8 cellular contexts compared by ENCODE assay signal in genomic region chr22:22576244-22576988, GRCh38. TPM values are rescaled to one million over a fixed set of nuclear protein-coding genes. Genes with fewer than 3 reads are reported as not detected.
DNase-seq lines count a peak whose midpoint lies in the region; ATAC-seq, FAIRE-seq and TF ChIP-seq lines count a peak whose summit lies in the region.

No MANE protein-coding gene starts in this region.

- RAD21 ChIA-PET in GM12878 (lab: Charles Lee; ENCODE audit: unreplicated experiment): interaction anchor here (0.6 to 2.2 kb wide), 3 partner anchors 10 to 125 kb away, joined by 3 to 12 read pairs (median 4); no protein-coding TSS in a partner anchor

- no peaks in the 10 kb centered on the region for H3K9me3 ChIP-seq in GM12878 (replicated peaks; ENCODE audit: control insufficient read depth, insufficient read depth, low read length)
- H3K9me3 ChIP-seq in testis: no peaks in the 10 kb centered on the region

- no peaks in the 10 kb centered on the region for H3K4me1 Mint-ChIP-seq in Calu3 (ENCODE audit: low read depth, unreplicated experiment)
- no peaks in the 10 kb centered on the region for H3K4me1 Mint-ChIP-seq in HFFc6 (ENCODE audit: low read depth)

- TF ChIP-seq POLR2A in GM12878 (IDR thresholded peaks at IDR 0.05; ENCODE audit: low read depth, low read length) (no peak), testis (IDR thresholded peaks at IDR 0.05) (no peak)

- no peak overlapping the region for H2AFZ ChIP-seq in GM12878 (ENCODE audit: control insufficient read depth, low read depth, low read length)

- in situ Hi-C loops in GM12878 (cut with MboI): no loop called here

- H3K27me3 Mint-ChIP-seq in Calu3 (ENCODE audit: unreplicated experiment) (peaks cover 58% of the 10 kb centered on the region), HFFc6 (ENCODE audit: insufficient read depth) (peaks cover 16% of the 10 kb centered on the region)

- H3K4me3 Mint-ChIP-seq in Calu3 (ENCODE audit: low read depth, unreplicated experiment): no peak overlapping the region
- no peak overlapping the region for H3K4me3 Mint-ChIP-seq in HFFc6

- peak; percentile 68 for ATAC-seq in GM12878
- ATAC-seq in GM21723 (IDR thresholded peaks at IDR 0.05; ENCODE audit: unreplicated experiment): no peak
- no peak for ATAC-seq in HG03378 (IDR thresholded peaks at IDR 0.05; ENCODE audit: unreplicated experiment)

- H3K27ac ChIP-seq in GM12878 (ENCODE audit: control insufficient read depth, insufficient read depth) (no peak overlapping the region), testis (no peak overlapping the region)

- SMC1A ChIA-PET in GM12878 (lab: Charles Lee; ENCODE audit: uncharacterized antibody, unreplicated experiment): interaction anchor here (0.9 to 1.3 kb wide), 5 partner anchors 9 to 154 kb away, joined by 3 to 6 read pairs (median 4); no protein-coding TSS in a partner anchor

- no peaks in the 10 kb centered on the region for H3K4me1 ChIP-seq in GM12878 (ENCODE audit: control insufficient read depth, insufficient read depth, low read length)
- H3K4me1 ChIP-seq in testis: no peaks in the 10 kb centered on the region

- H3K36me3 Mint-ChIP-seq in Calu3 (ENCODE audit: insufficient read depth, unreplicated experiment) (no peaks in the 10 kb centered on the region), HFFc6 (ENCODE audit: low read depth) (no peaks in the 10 kb centered on the region)

- peak; percentile 81 for DNase-seq in Calu3
- peak; percentile 15 for DNase-seq in HFFc6
- DNase-seq in RPMI7951 (ENCODE audit: low read depth): peak; percentile 45
- no peak for DNase-seq in GM12878 (ENCODE audit: low read depth, low spot score)
- no peak for DNase-seq in kidney epithelial cell (ENCODE audit: low read depth)
- peak; percentile 76 for DNase-seq in testis

- intact Hi-C loops in Calu3 (cut with micrococcal nuclease; ENCODE audit: unreplicated experiment) (loop anchor here (5.0 kb wide), 1 partner anchor 114 kb away; no protein-coding TSS in a partner anchor), GM12878 (cut with micrococcal nuclease; ENCODE audit: unreplicated experiment) (no loop called here), testis (cut with DNase I; ENCODE audit: low total_unique reads) (no loop called here)

- BruUV-seq in Calu3 (replicated peaks; lab: Mats Ljungman, UMichigan) (no TSS peak), GM12878 (replicated peaks; lab: Mats Ljungman, UMichigan) (no TSS peak)

- no peaks in the 10 kb centered on the region for H3K79me2 ChIP-seq in GM12878 (ENCODE audit: control insufficient read depth, insufficient read depth, low read length)

- H4K20me1 ChIP-seq in GM12878 (ENCODE audit: control insufficient read depth, insufficient read depth): no peaks in the 10 kb centered on the region

- CTCF ChIA-PET in Calu3 (lab: Charles Lee): interaction anchor here (0.5 to 1.5 kb wide), 11 partner anchors 9 to 1461 kb away, joined by 3 to 20 read pairs (median 3); partner anchors contain the start of gene PRAME
- CTCF ChIA-PET in GM12878 (lab: Yijun Ruan, JAX): interaction anchor here (0.6 to 2.5 kb wide), 21 partner anchors 11 to 555 kb away, joined by 3 to 30 read pairs (median 4); partner anchors contain the start of gene PRAME

- TF ChIP-seq RAD21 in GM12878 (IDR thresholded peaks at IDR 0.05; ENCODE audit: insufficient read depth, low read depth, low read length): peak; percentile 40

- H3K4me3 ChIP-seq in GM12878: no peak overlapping the region
- H3K4me3 ChIP-seq in kidney epithelial cell (ENCODE audit: low read depth, low read length): no peak overlapping the region
- H3K4me3 ChIP-seq in testis: no peak overlapping the region

- no peak overlapping the region for H3K4me2 ChIP-seq in GM12878 (ENCODE audit: control insufficient read depth, insufficient read depth)

- H3K27me3 ChIP-seq in GM12878 (replicated peaks in 1 of 2; ENCODE audit: control insufficient read depth in 2 of 2, insufficient read depth in 2 of 2, low read length in 1 of 2) (no peaks in the 10 kb centered on the region), kidney epithelial cell (ENCODE audit: control insufficient read depth, insufficient read depth, low read length) (no peaks in the 10 kb centered on the region), testis (no peaks in the 10 kb centered on the region)

- H3K9me3 Mint-ChIP-seq in Calu3 (ENCODE audit: low read depth, unreplicated experiment) (no peaks in the 10 kb centered on the region), HFFc6 (no peaks in the 10 kb centered on the region)

- no peak overlapping the region for H3K27ac Mint-ChIP-seq in Calu3 (ENCODE audit: unreplicated experiment)
- no peak overlapping the region for H3K27ac Mint-ChIP-seq in HFFc6

- TF ChIP-seq EP300 in GM12878 (IDR thresholded peaks at IDR 0.05; ENCODE audit: borderline replicate concordance in 1 of 2, control insufficient read depth in 1 of 2, low read depth in 2 of 2, low read length in 2 of 2): no peak

- POLR2A ChIA-PET in GM12878 (lab: Charles Lee): no interaction called here

- no peak overlapping the region for H3K9ac ChIP-seq in GM12878 (ENCODE audit: control insufficient read depth, insufficient read depth, low read length)

- 18% methylated on average over 8 of the region's 8 CpGs for WGBS in GM12878 (ENCODE audit: insufficient coverage, insufficient replicate concordance, low lambda C conversion rate, missing lambda C conversion rate)
- WGBS in testis, 2 donors: 46 to 55% methylated on average over 8 of the region's 8 CpGs

- peak; percentile 74 for TF ChIP-seq CTCF in Calu3 (IDR thresholded peaks at IDR 0.05; ENCODE audit: unreplicated experiment)
- TF ChIP-seq CTCF in HFFc6 (IDR thresholded peaks at IDR 0.05): peak; percentile 83
- peak; percentile 55 to 78 (median 66) for TF ChIP-seq CTCF in GM12878 (IDR thresholded peaks at IDR 0.05 in 2 of 3, conservative IDR thresholded peaks at IDR 0.05 in 1 of 3; ENCODE audit: control insufficient read depth in 2 of 3, extremely low read depth in 1 of 3, insufficient read depth in 1 of 3, low read depth in 3 of 3, low read length in 3 of 3)
- TF ChIP-seq CTCF in kidney epithelial cell (IDR thresholded peaks at IDR 0.05; ENCODE audit: insufficient read depth, low read length, poor library complexity, severe bottlenecking): peak; percentile 94
- TF ChIP-seq CTCF in testis (IDR thresholded peaks at IDR 0.05): peak; percentile 15 to 59 (median 28)

- H3K36me3 ChIP-seq in GM12878 (ENCODE audit: control insufficient read depth in 2 of 2, insufficient read depth in 2 of 2, low read length in 1 of 2) (no peaks in the 10 kb centered on the region), kidney epithelial cell (ENCODE audit: control insufficient read depth, insufficient read depth, low read length) (no peaks in the 10 kb centered on the region), testis (ENCODE audit: low read depth, missing control alignments) (no peaks in the 10 kb centered on the region)

- FAIRE-seq in GM12878 (lab: Jason Lieb, UNC): no peak

TF ChIP-seq in GM12878, 131 proteins besides CTCF, POLR2A, EP300 and RAD21 (continues in another document):
- TF ChIP-seq SREBF2 (IDR thresholded peaks at IDR 0.05; ENCODE audit: low read length): no peak

RNA-seq across cellular contexts. Expression of gene PRAME, which starts 17.4 kb away (rescaled TPM):
- total RNA-seq in Calu3 (2022): 2.6 and 5.1 TPM in 2 replicates
- total RNA-seq in HFFc6 (2021; fragmentation: NEBNext Ultra II Directional; extraction: Animal tissue kit (Norgen Biotek cat#: 25700)): not detected
- 62.6 and 73.1 TPM in 2 replicates for total RNA-seq in RPMI7951 (2014; rRNA removed; shearing (Covaris generic))
- total RNA-seq in GM12878 (2013; cell fraction: nucleolus; rRNA removed): 3.2 and 4.1 TPM in 2 replicates
- 0.79 and 0.82 TPM in 2 replicates for total RNA-seq in GM12878 (2014; rRNA removed)
- 0.49 and 0.55 TPM in 2 replicates for total RNA-seq in GM12878 (2014; rRNA removed; fragmentation: Illumina TruSeq; extraction: Trizol)
- total RNA-seq in GM12878 (2021): 1.4 and 1.8 TPM in 2 replicates
- 0.41 TPM for polyA plus RNA-seq in GM12878 (2011; ENCODE audit: low read depth)
- 1.8 and 2.5 TPM in 2 replicates for polyA plus RNA-seq in GM12878 (2011; rRNA removed)
- 2.0 and 2.6 TPM in 2 replicates for polyA plus RNA-seq in GM12878 (2011; cell fraction: cytosol; rRNA removed)
- polyA plus RNA-seq in GM12878 (2011; cell fraction: nucleus; rRNA removed): 1.5 and 2.8 TPM in 2 replicates
- 0.41 and 0.66 TPM in 2 replicates for polyA plus RNA-seq in GM12878 (2012)
- 0.63 and 0.68 TPM in 2 replicates for polyA plus RNA-seq in GM12878 (2014; fragmentation: Illumina TruSeq; extraction: Trizol)
- polyA plus RNA-seq in GM12878 (2014; fragmentation: Nextera tagmentation; extraction: Ambion mirVana): under 1 TPM; 0.40 to 0.68 TPM
- 0.46 and 1.00 TPM in 2 replicates for polyA plus RNA-seq in GM12878 (2014; rRNA removed)
- under 1 TPM; 0.56 to 0.62 TPM for polyA plus RNA-seq in GM12878 (2016; fragmentation: Nextera tagmentation; extraction: Ambion mirVana)
- 1.8 and 2.1 TPM in 2 replicates for polyA minus RNA-seq in GM12878 (2011; rRNA and poly(A)+ RNA removed)
- polyA minus RNA-seq in GM12878 (2011; cell fraction: cytosol; rRNA and poly(A)+ RNA removed): 2.1 TPM in 2 replicates
- 0.36 and 0.48 TPM in 2 replicates for polyA minus RNA-seq in GM12878 (2011; cell fraction: nucleus; rRNA and poly(A)+ RNA removed)
- 3.7 and 3.8 TPM in 2 replicates for total RNA-seq in kidney epithelial cell
- 100 to 1,000 TPM; 197 to 233 TPM for total RNA-seq in testis
- polyA plus RNA-seq in testis (ENCODE audit: insufficient read depth, low read depth, low replicate concordance): 137 TPM

RNA-seq across cellular contexts. Expression of gene ZNF280A, which starts 56.3 kb away (rescaled TPM):
- not detected in 2 replicates for total RNA-seq in Calu3 (2022)
- under 1 TPM in 1 of 6 experiments, not detected in 5; 0.08 TPM for total RNA-seq in HFFc6 (2021; fragmentation: NEBNext Ultra II Directional; extraction: Animal tissue kit (Norgen Biotek cat#: 25700))
- total RNA-seq in RPMI7951 (2014; rRNA removed; shearing (Covaris generic)): 0.59 and 0.96 TPM in 2 replicates
- total RNA-seq in GM12878 (2013; cell fraction: nucleolus; rRNA removed): not detected in 2 replicates
- total RNA-seq in GM12878 (2014; rRNA removed): 0.06 TPM in 1 of 2 replicates, not detected in the other
- not detected in 2 replicates for total RNA-seq in GM12878 (2014; rRNA removed; fragmentation: Illumina TruSeq; extraction: Trizol)
- total RNA-seq in GM12878 (2021): not detected in 2 replicates
- polyA plus RNA-seq in GM12878 (2011; ENCODE audit: low read depth): not detected
- polyA plus RNA-seq in GM12878 (2011; rRNA removed): not detected in 2 replicates
- not detected in 2 replicates for polyA plus RNA-seq in GM12878 (2011; cell fraction: cytosol; rRNA removed)
- polyA plus RNA-seq in GM12878 (2011; cell fraction: nucleus; rRNA removed): not detected in 2 replicates
- not detected in 2 replicates for polyA plus RNA-seq in GM12878 (2012)
- polyA plus RNA-seq in GM12878 (2014; fragmentation: Illumina TruSeq; extraction: Trizol): 0.03 TPM in 1 of 2 replicates, not detected in the other
- not detected for polyA plus RNA-seq in GM12878 (2014; fragmentation: Nextera tagmentation; extraction: Ambion mirVana)
- polyA plus RNA-seq in GM12878 (2014; rRNA removed): not detected in 2 replicates
- polyA plus RNA-seq in GM12878 (2016; fragmentation: Nextera tagmentation; extraction: Ambion mirVana): not detected
- polyA minus RNA-seq in GM12878 (2011; rRNA and poly(A)+ RNA removed): not detected in 2 replicates
- not detected in 2 replicates for polyA minus RNA-seq in GM12878 (2011; cell fraction: cytosol; rRNA and poly(A)+ RNA removed)
- not detected in 2 replicates for polyA minus RNA-seq in GM12878 (2011; cell fraction: nucleus; rRNA and poly(A)+ RNA removed)
- not detected in 2 replicates for total RNA-seq in kidney epithelial cell
- total RNA-seq in testis: 1 to 10 TPM in 1 of 2 donors, under 1 TPM in 1; 0.43 to 1.1 TPM
- 0.38 TPM for polyA plus RNA-seq in testis (ENCODE audit: insufficient read depth, low read depth, low replicate concordance)

Comparison
In these comparisons a context has a peak if more than half of its experiments do, and no peak if none do; other contexts are left out.
1. DNase-seq: peak in Calu3 (single experiment), HFFc6 (single experiment), RPMI7951 (single experiment) and testis (single experiment); none in GM12878 (single experiment) and kidney epithelial cell (single experiment).
2. CTCF ChIP-seq: peak in every context shown above with its lines; median percentile 94 in kidney epithelial cell; 83 in HFFc6; 74 in Calu3; 66 in GM12878; 28 in testis.
3. RNA of gene PRAME, which starts 17.4 kb away (total RNA-seq): 197 to 233 TPM in testis and 62.6 to 73.1 TPM in RPMI7951; 3.7 to 3.8 TPM in kidney epithelial cell, 2.6 to 5.1 TPM in Calu3, 0.49 to 4.1 TPM in GM12878 and not detected in HFFc6; every median in the first group is over 10 times any median in the second.